ENCODE assay signal across 8 cellular contexts in genomic region chr12:76037130-76038105, GRCh38. TPM values are rescaled to one million over a fixed set of nuclear protein-coding genes. Genes with fewer than 3 reads are reported as not detected.
DNase-seq lines count a peak whose midpoint lies in the region; ATAC-seq and TF ChIP-seq lines count a peak whose summit lies in the region.

No MANE protein-coding gene starts in this region.

- H3K36me3 ChIP-seq in gastroesophageal sphincter (no peaks in the 10 kb centered on the region), parathyroid adenoma (ENCODE audit: control insufficient read depth, insufficient read depth, low read length) (no peaks in the 10 kb centered on the region)

- intact Hi-C loops in lower leg skin (cut with DNase I; ENCODE audit: low total_unique reads), result loop anchor here (10.0 kb wide), 1 partner anchor 483 kb away; no protein-coding TSS in a partner anchor

- TF ChIP-seq CTCF in gastroesophageal sphincter (IDR thresholded peaks at IDR 0.05) (peak; percentile 71 to 85 (median 81)), parathyroid adenoma (IDR thresholded peaks at IDR 0.05) (peak; percentile 81), lower leg skin (IDR thresholded peaks at IDR 0.05) (peak in 1 of 3 donors; percentile 27)

- H3K9me3 ChIP-seq in gastroesophageal sphincter (no peaks in the 10 kb centered on the region), parathyroid adenoma (ENCODE audit: control insufficient read depth, low read length) (no peaks in the 10 kb centered on the region)

- no peak overlapping the region for H3K9ac ChIP-seq in parathyroid adenoma

- H3K27ac ChIP-seq in gastroesophageal sphincter, result no peak overlapping the region
- H3K27ac ChIP-seq in parathyroid adenoma, result no peak overlapping the region

- H3K79me2 ChIP-seq in parathyroid adenoma, result no peaks in the 10 kb centered on the region

- WGBS in gastroesophageal sphincter (ENCODE audit: low coverage in 1 of 2), 2 donors, result 30 to 38% methylated on average over 9 to 13 of the region's 13 CpGs
- WGBS in lower leg skin, 2 donors, result 29 to 33% methylated on average over 13 of the region's 13 CpGs

- TF ChIP-seq POLR2A in gastroesophageal sphincter (IDR thresholded peaks at IDR 0.05), result no peak
- no peak for TF ChIP-seq POLR2A in lower leg skin (IDR thresholded peaks at IDR 0.05)

- no peak overlapping the region for H3K4me2 ChIP-seq in parathyroid adenoma (ENCODE audit: low read length)

- H2AFZ ChIP-seq in parathyroid adenoma, result no peak overlapping the region

- TF ChIP-seq EP300 in gastroesophageal sphincter (IDR thresholded peaks at IDR 0.05), result no peak

- H3K27me3 ChIP-seq in gastroesophageal sphincter (no peaks in the 10 kb centered on the region), parathyroid adenoma (ENCODE audit: control insufficient read depth, insufficient read depth, low read length) (no peaks in the 10 kb centered on the region)

- H3K4me3 ChIP-seq in gastroesophageal sphincter, result no peak overlapping the region
- H3K4me3 ChIP-seq in parathyroid adenoma (ENCODE audit: low read depth, low read length), result no peak overlapping the region
- no peak overlapping the region for H3K4me3 ChIP-seq in lower leg skin (ENCODE audit: low read depth, poor library complexity, severe bottlenecking)

- DNase-seq in Daoy (ENCODE audit: low read depth) (peak; percentile 74), NCI-H345 treated with DMSO at 0.1 percent for 48 hours (lab: John Stamatoyannopoulos, UW; ENCODE audit: unreplicated experiment) (peak; percentile 87), lower leg skin (ENCODE audit: low spot score in 2 of 2) (no peak)

- ATAC-seq in GM19438 (IDR thresholded peaks at IDR 0.05; ENCODE audit: low read depth, unreplicated experiment) (peak; percentile 51), HG03439 (IDR thresholded peaks at IDR 0.05; ENCODE audit: unreplicated experiment) (peak; percentile 61), gastroesophageal sphincter (peak; percentile 63)
- peak; percentile 60 to 62 for ATAC-seq in activated CD4-positive, CD25-positive, alpha-beta regulatory T cell treated with anti-CD3 and anti-CD28 coated beads, Interleukin-2, amount 50 U/mL, for 24 hours

- H3K4me1 ChIP-seq in gastroesophageal sphincter (peaks cover 0 to 17% (median 0%) of the 10 kb centered on the region in 3 donors), parathyroid adenoma (no peaks in the 10 kb centered on the region)

RNA-seq across cellular contexts. Expression of gene PHLDA1, which starts 5.8 kb away (rescaled TPM):
- 58.8 and 69.3 TPM in 2 replicates for total RNA-seq in Daoy (2014; rRNA removed; shearing (Covaris generic))
- 10 to 100 TPM in 1 of 4 donors, 1 to 10 TPM in 3; 4.4 to 14.4 (median 7.6) TPM for total RNA-seq in gastroesophageal sphincter
- 10 to 100 TPM; 11.1 to 39.9 (median 19.6) TPM for total RNA-seq in lower leg skin

RNA-seq across cellular contexts. Expression of gene NAP1L1, which starts 47.1 kb away (rescaled TPM):
- 324 and 464 TPM in 2 replicates for total RNA-seq in Daoy (2014; rRNA removed; shearing (Covaris generic))
- total RNA-seq in gastroesophageal sphincter (100 to 1,000 TPM; 329 to 486 (median 395) TPM), lower leg skin (100 to 1,000 TPM; 150 to 198 (median 179) TPM)

Comparison
In these comparisons a context has a peak if more than half of its experiments do, and no peak if none do; other contexts are left out.
1. DNase-seq: peak in Daoy (single experiment) and NCI-H345 treated with DMSO at 0.1 percent for 48 hours (single experiment); none in lower leg skin (0 of 2).
2. Peak in every context shown above with its lines, with median percentiles within 50 percentile points of each other: ATAC-seq.